15 cellular contexts compared by ENCODE assay signal in genomic region chr17:1021147-1021546, GRCh38.
"Had no signal": no experiment of that assay in that cellular context is flagged by ENCODE, and none has a peak within 500 bp of the region (broad histone marks: within the 10 kb centered on the region; RNA-seq: fewer than 3 reads in every experiment).

No MANE protein-coding gene starts in this region.

- H2AFZ ChIP-seq: hepatocyte had no signal

- H3K27me3 ChIP-seq: hepatocyte had no signal

- DNase-seq: activated CD4-positive, alpha-beta T cell treated with anti-CD3 and anti-CD28 coated beads, Interleukin-2, amount 10 ng/mL, durations not matched to agents 7 days and 5 days; activated CD8-positive, alpha-beta T cell treated with anti-CD3 and anti-CD28 coated beads, Interleukin-2, amount 10 ng/mL, durations not matched to agents 7 days and 5 days; activated naive CD4-positive, alpha-beta T cell treated with Interleukin-2 at 50 U/mL for 16 hours; activated naive CD8-positive, alpha-beta T cell treated with anti-CD3 and anti-CD28 coated beads, Interleukin-2, amount 10 ng/mL, durations not matched to agents 7 days and 5 days; activated T-cell treated with anti-CD3 and anti-CD28 coated beads, Interleukin-2, amount 50 U/mL, for 24 hours; anterior cingulate cortex; effector CD8-positive, alpha-beta T cell; mammary epithelial cell; retina; stimulated activated CD4-positive, alpha-beta T cell treated with anti-CD3 and anti-CD28 coated beads, Interleukin-2, amount 100 ng/mL, for 48 hours; stimulated activated naive CD8-positive, alpha-beta T cell treated with anti-CD3 and anti-CD28 coated beads, Interleukin-15, amount 100 ng/mL, for 72 hours had no signal

- ATAC-seq: activated CD4-positive, CD25-positive, alpha-beta regulatory T cell treated with anti-CD3 and anti-CD28 coated beads, Interleukin-2, amount 50 U/mL, for 24 hours; activated CD8-positive, alpha-beta T cell treated with anti-CD3 and anti-CD28 coated beads, Interleukin-2, amount 10 ng/mL, durations not matched to agents 7 days and 5 days; esophagus mucosa; stimulated activated naive CD8-positive, alpha-beta T cell treated with anti-CD3 and anti-CD28 coated beads, Interleukin-15, amount 100 ng/mL, for 72 hours had no signal

- H3K4me3 ChIP-seq: hepatocyte, skin epidermis had no signal

- H3K27ac ChIP-seq: hepatocyte had no signal

- H3K4me2 ChIP-seq: hepatocyte had no signal
